14 cellular contexts compared by ENCODE assay signal in genomic region chr6:6588924-6589696, GRCh38. TPM values are rescaled to one million over a fixed set of nuclear protein-coding genes. Genes with fewer than 3 reads are reported as not detected.
DNase-seq lines count a peak whose midpoint lies in the region; ATAC-seq, FAIRE-seq and TF ChIP-seq lines count a peak whose summit lies in the region.
"Had no signal": no experiment of that assay in that cellular context is flagged by ENCODE, and none has a peak within 500 bp of the region (broad histone marks: within the 10 kb centered on the region; RNA-seq: fewer than 3 reads in every experiment).

No MANE protein-coding gene starts in this region.

- H3K4me2 ChIP-seq in BLaER1: peak overlapping the region; percentile 83

- peaks cover 3% of the 10 kb centered on the region for H3K9me3 Mint-ChIP-seq in activated CD4-positive, alpha-beta memory T cell treated with anti-CD3 and anti-CD28 coated beads, Interleukin-2, amount 10 ng/mL, durations not matched to agents 7 days and 5 days

- H3K4me3 ChIP-seq in BLaER1: peak overlapping the region; percentile 61
- H3K4me3 ChIP-seq in lower lobe of right lung: peak overlapping the region; percentile 37
- H3K4me3 ChIP-seq: SJCRH30 had no signal

- POLR2A ChIA-PET in activated CD4-positive, alpha-beta memory T cell treated with anti-CD3 and anti-CD28 coated beads, Interleukin-2, amount 10 ng/mL, durations not matched to agents 7 days and 5 days (lab: Charles Lee): interaction anchor here (1.0 to 1.4 kb wide), 3 partner anchors 21 to 71 kb away, joined by 3 to 6 read pairs (median 3); no protein-coding TSS in a partner anchor

- H3K27me3 ChIP-seq in BLaER1: no peaks in the 10 kb centered on the region
- no peaks in the 10 kb centered on the region for H3K27me3 ChIP-seq in lower lobe of right lung (ENCODE audit: low read depth)
- H3K27me3 ChIP-seq: SJCRH30 had no signal

- H4K20me1 ChIP-seq in BLaER1: no peaks in the 10 kb centered on the region

- peak overlapping the region; percentile 78 for H3K27ac Mint-ChIP-seq in activated CD4-positive, alpha-beta memory T cell treated with anti-CD3 and anti-CD28 coated beads, Interleukin-2, amount 10 ng/mL, durations not matched to agents 7 days and 5 days

- H3K4me3 Mint-ChIP-seq in activated CD4-positive, alpha-beta memory T cell treated with anti-CD3 and anti-CD28 coated beads, Interleukin-2, amount 10 ng/mL, durations not matched to agents 7 days and 5 days: peak overlapping the region; percentile 45

- H3K36me3 Mint-ChIP-seq in activated CD4-positive, alpha-beta memory T cell treated with anti-CD3 and anti-CD28 coated beads, Interleukin-2, amount 10 ng/mL, durations not matched to agents 7 days and 5 days (ENCODE audit: low read depth): peaks cover 27% of the 10 kb centered on the region

- H3K4me1 Mint-ChIP-seq in activated CD4-positive, alpha-beta memory T cell treated with anti-CD3 and anti-CD28 coated beads, Interleukin-2, amount 10 ng/mL, durations not matched to agents 7 days and 5 days: peaks cover 64% of the 10 kb centered on the region

- intact Hi-C loops in lower lobe of right lung (cut with DNase I): no loop called here

- CTCF ChIA-PET in activated CD4-positive, alpha-beta memory T cell treated with anti-CD3 and anti-CD28 coated beads, Interleukin-2, amount 10 ng/mL, durations not matched to agents 7 days and 5 days (lab: Charles Lee): interaction anchor here (1.6 kb wide), 1 partner anchor 15 kb away, joined by 3 read pairs; no protein-coding TSS in a partner anchor

- H3K27ac ChIP-seq in BLaER1 (peak overlapping the region; percentile 89), lower lobe of right lung (peak overlapping the region; percentile 64)
- H3K27ac ChIP-seq: SJCRH30 had no signal

- H3K9ac ChIP-seq in BLaER1: peak overlapping the region; percentile 72

- no peak for ATAC-seq in lower lobe of right lung

- no peak for FAIRE-seq in H54 (lab: Jason Lieb, UNC)

- H3K4me1 ChIP-seq in BLaER1: peaks cover 94% of the 10 kb centered on the region
- H3K4me1 ChIP-seq in lower lobe of right lung: peaks cover 30% of the 10 kb centered on the region
- H3K4me1 ChIP-seq: SJCRH30 had no signal

- TF ChIP-seq POLR2A in GM18526 (IDR thresholded peaks at IDR 0.05; ENCODE audit: extremely low read depth, insufficient read length) (peak; percentile 45), H54 (IDR thresholded peaks at IDR 0.05; ENCODE audit: low read depth, low read length) (no peak)

- DNase-seq in activated CD4-positive, alpha-beta memory T cell treated with anti-CD3 and anti-CD28 coated beads, Interleukin-2, amount 10 ng/mL, durations not matched to agents 7 days and 5 days: no peak
- no peak for DNase-seq in lower lobe of right lung
- no peak for DNase-seq in H54 (ENCODE audit: insufficient read length, low spot score)
- DNase-seq in SIG-M5 treated with dmso at 0.1 percent for 504 hours (lab: John Stamatoyannopoulos, UW; ENCODE audit: unreplicated experiment): no peak
- DNase-seq in NK-92 treated with Interleukin-12 subunit alpha and Interleukin-12 subunit beta, amount 100 ng/mL, for 24 hours (lab: John Stamatoyannopoulos, UW): no peak
- no peak for DNase-seq in DMS114 treated with DMSO at 0.1 percent for 48 hours (lab: John Stamatoyannopoulos, UW; ENCODE audit: unreplicated experiment)
- DNase-seq: activated CD8-positive, alpha-beta memory T cell treated with anti-CD3 and anti-CD28 coated beads, Interleukin-2, amount 50 U/mL, for 4 hours; dermis blood vessel endothelial cell; NCI-H1694; nucleus accumbens; SJCRH30 had no signal

- no peaks in the 10 kb centered on the region for H3K36me3 ChIP-seq in BLaER1
- no peaks in the 10 kb centered on the region for H3K36me3 ChIP-seq in lower lobe of right lung
- H3K36me3 ChIP-seq: SJCRH30 had no signal

- no peaks in the 10 kb centered on the region for H3K27me3 Mint-ChIP-seq in activated CD4-positive, alpha-beta memory T cell treated with anti-CD3 and anti-CD28 coated beads, Interleukin-2, amount 10 ng/mL, durations not matched to agents 7 days and 5 days

- H3K9me3 ChIP-seq in BLaER1: no peaks in the 10 kb centered on the region
- no peaks in the 10 kb centered on the region for H3K9me3 ChIP-seq in lower lobe of right lung
- H3K9me3 ChIP-seq: SJCRH30 had no signal

- no peak for TF ChIP-seq CTCF in lower lobe of right lung (IDR thresholded peaks at IDR 0.05)

RNA-seq across cellular contexts. Expression of gene LY86, which starts 0.6 kb away (rescaled TPM):
- total RNA-seq in activated CD4-positive, alpha-beta memory T cell treated with anti-CD3 and anti-CD28 coated beads, Interleukin-2, amount 10 ng/mL, durations not matched to agents 7 days and 5 days: 1 to 10 TPM; 1.7 to 2.2 TPM
- 20.2 TPM for total RNA-seq in lower lobe of right lung
- total RNA-seq: dermis blood vessel endothelial cell, H4, SJCRH30 had no signal
